ENCODE assay signal across 15 cellular contexts in genomic region chr9:110030632-110031031, GRCh38.
DNase-seq lines count a peak whose midpoint lies in the region; ATAC-seq, FAIRE-seq and TF ChIP-seq lines count a peak whose summit lies in the region.
"Had no signal": no experiment of that assay in that cellular context is flagged by ENCODE, and none has a peak within 500 bp of the region (broad histone marks: within the 10 kb centered on the region; RNA-seq: fewer than 3 reads in every experiment).

No MANE protein-coding gene starts in this region.

- H4K20me1 ChIP-seq in IMR-90 (ENCODE audit: insufficient read depth, low read length) = no peaks in the 10 kb centered on the region; the same call in 1 of the 2 replicates
- H4K20me1 ChIP-seq in keratinocyte (ENCODE audit: control insufficient read depth, extremely low read depth, insufficient read depth, low read length) = no peaks in the 10 kb centered on the region

- H3K9me3 ChIP-seq in IMR-90 (ENCODE audit: control insufficient read depth, insufficient read depth, low read length) = no peaks in the 10 kb centered on the region
- no peaks in the 10 kb centered on the region for H3K9me3 ChIP-seq in keratinocyte (ENCODE audit: control insufficient read depth, low read depth, low read length)
- H3K9me3 ChIP-seq: MG63 had no signal

- no CpG with 5 or more reads among the region's 3 CpGs for WGBS in IMR-90 (ENCODE audit: extremely low coverage in 2 of 2, insufficient read length in 1 of 2), 2 experiments

- DNase-seq in IMR-90 = peak; percentile 66
- peak; percentile 85 for DNase-seq in brain microvascular endothelial cell
- DNase-seq in keratinocyte (ENCODE audit: low read depth, low spot score) = peak; percentile 63
- no peak for DNase-seq in H4 (ENCODE audit: low spot score)
- DNase-seq in activated effector memory CD4-positive, alpha-beta T cell treated with Interleukin-2 at 50 U/mL for 16 hours = no peak
- DNase-seq in SHP77 treated with DMSO at 0.1 percent for 48 hours (lab: John Stamatoyannopoulos, UW) = no peak
- DNase-seq: activated CD4-positive, alpha-beta T cell treated with anti-CD3 and anti-CD28 coated beads, Interleukin-2, amount 10 ng/mL, durations not matched to agents 7 days and 5 days; MG63; NCI-H2107; T-cell had no signal

- peaks cover 20 to 61% of the 10 kb centered on the region in 2 experiments for H3K79me1 ChIP-seq in IMR-90 (ENCODE audit: low read depth in 1 of 2, low read length in 2 of 2)

- H3K23ac ChIP-seq in IMR-90 (ENCODE audit: low read depth, low read length) = peak overlapping the region; percentile 81

- intact Hi-C loops in IMR-90 (cut with micrococcal nuclease) = no loop called here

- H3K4ac ChIP-seq in IMR-90 (ENCODE audit: low read depth, low read length) = peak overlapping the region; percentile 99

- H3K36me3 ChIP-seq in ACC112 (ENCODE audit: insufficient read depth, low read length) (no peaks in the 10 kb centered on the region), IMR-90 (ENCODE audit: control insufficient read depth, insufficient read depth, low read length) (no peaks in the 10 kb centered on the region), brain microvascular endothelial cell (replicated peaks) (no peaks in the 10 kb centered on the region), keratinocyte (ENCODE audit: control insufficient read depth in 2 of 2, extremely low read depth in 1 of 2, insufficient read depth in 2 of 2, low read length in 2 of 2) (no peaks in the 10 kb centered on the region)
- H3K36me3 ChIP-seq: MG63 had no signal

- H3K4me2 ChIP-seq in IMR-90 (ENCODE audit: low read depth, low read length) = no peak overlapping the region
- H3K4me2 ChIP-seq in keratinocyte (ENCODE audit: control insufficient read depth, extremely low read depth, insufficient read depth, low read depth, low read length) = peak overlapping the region; percentile 17

- H2AFZ ChIP-seq in ACC112 (ENCODE audit: low read length, unreplicated experiment) = no peak overlapping the region
- no peak overlapping the region for H2AFZ ChIP-seq in IMR-90 (replicated peaks; ENCODE audit: low read length, poor library complexity)
- no peak overlapping the region for H2AFZ ChIP-seq in keratinocyte (ENCODE audit: control insufficient read depth, low read length)

- H3K56ac ChIP-seq in IMR-90 (ENCODE audit: extremely low read depth, insufficient read depth, low read length) = no peak overlapping the region; the same call in 1 of the 2 replicates

- H3K14ac ChIP-seq in IMR-90 (replicated peaks; ENCODE audit: low read depth, low read length) = peak overlapping the region; percentile 92

- H3K27ac ChIP-seq in ACC112 (ENCODE audit: low read depth, low read length) = peak overlapping the region; percentile 98
- peak overlapping the region; percentile 44 for H3K27ac ChIP-seq in IMR-90 (ENCODE audit: insufficient read depth, low read length)
- peak overlapping the region; percentile 91 for H3K27ac ChIP-seq in brain microvascular endothelial cell
- peak overlapping the region; percentile 66 for H3K27ac ChIP-seq in keratinocyte (ENCODE audit: control insufficient read depth, insufficient read depth, low read length)

- peak overlapping the region; percentile 100 for H2BK120ac ChIP-seq in IMR-90 (ENCODE audit: low read depth, low read length)

- no peak for TF ChIP-seq CTCF in IMR-90 (conservative IDR thresholded peaks at IDR 0.05; ENCODE audit: low read depth, low read length)
- no peak for TF ChIP-seq CTCF in brain microvascular endothelial cell (IDR thresholded peaks at IDR 0.05; ENCODE audit: low read depth, low read length, missing control alignments)
- no peak for TF ChIP-seq CTCF in keratinocyte (optimal IDR thresholded peaks at IDR 0.05 in 1 of 3, IDR thresholded peaks at IDR 0.05 in 1 of 3, conservative IDR thresholded peaks at IDR 0.05 in 1 of 3; ENCODE audit: extremely low read depth in 1 of 3, insufficient read depth in 2 of 3, low read length in 3 of 3)

- peak overlapping the region; percentile 93 for H2BK15ac ChIP-seq in IMR-90 (ENCODE audit: low read depth, low read length)

- CTCF ChIA-PET in IMR-90 (lab: Yijun Ruan, JAX) = no interaction called here

- no peak overlapping the region for H2AK9ac ChIP-seq in IMR-90 (replicated peaks; ENCODE audit: low read depth, low read length, poor library complexity)

- H4K91ac ChIP-seq in IMR-90 (ENCODE audit: insufficient read depth, low read depth, low read length) = peak overlapping the region; percentile 55

- H3K4me1 ChIP-seq in ACC112 (ENCODE audit: control insufficient read depth, insufficient read depth, low read length, unreplicated experiment) (peaks cover 68% of the 10 kb centered on the region), IMR-90 (ENCODE audit: control insufficient read depth, insufficient read depth, low read length) (peaks cover 20% of the 10 kb centered on the region), keratinocyte (ENCODE audit: control insufficient read depth, extremely low read depth, insufficient read depth, low read length) (peaks cover 48% of the 10 kb centered on the region)

- peak overlapping the region; percentile 67; the same call in 1 of the 2 replicates for H4K5ac ChIP-seq in IMR-90 (ENCODE audit: low read depth, low read length)

- H3K79me2 ChIP-seq in ACC112 (ENCODE audit: control insufficient read depth, insufficient read depth, low read length, unreplicated experiment) (peaks cover 6% of the 10 kb centered on the region), keratinocyte (ENCODE audit: control insufficient read depth, insufficient read depth, low read length) (no peaks in the 10 kb centered on the region)

- H3K27me3 ChIP-seq in ACC112 (ENCODE audit: insufficient read depth, low read length) (no peaks in the 10 kb centered on the region), IMR-90 (ENCODE audit: control insufficient read depth, insufficient read depth, low read length) (no peaks in the 10 kb centered on the region), brain microvascular endothelial cell (replicated peaks) (no peaks in the 10 kb centered on the region), keratinocyte (ENCODE audit: control insufficient read depth, extremely low read depth, insufficient read depth, low read length) (no peaks in the 10 kb centered on the region)
- H3K27me3 ChIP-seq: MG63 had no signal

- FAIRE-seq in keratinocyte (lab: Jason Lieb, UNC) = peak; percentile 76
- FAIRE-seq: endometrium, GM12892, urothelium cell line had no signal

- peak overlapping the region; percentile 98 for H2BK5ac ChIP-seq in IMR-90 (ENCODE audit: low read depth, low read length, poor library complexity, severe bottlenecking)

- in situ Hi-C loops in IMR-90 (cut with MboI; ENCODE audit: low sequenced_read_pairs) (no loop called here), brain microvascular endothelial cell (cut with HindIII; ENCODE audit: low pct_ligation_motif_present, low sequenced_read_pairs) (no loop called here)

- peak overlapping the region; percentile 85 for H2BK20ac ChIP-seq in IMR-90 (ENCODE audit: low read depth, low read length)

- dilution Hi-C loops in IMR-90 (cut with HindIII; ENCODE audit: low sequenced_read_pairs, unreplicated experiment) = no loop called here
- dilution Hi-C loops in keratinocyte (cut with MboI; ENCODE audit: extremely low pct_ligation_motif_present, low sequenced_read_pairs) = no loop called here

- TF ChIP-seq POLR2A in IMR-90 (IDR thresholded peaks at IDR 0.05; ENCODE audit: low read depth, low read length) = no peak

- TF ChIP-seq RAD21 in IMR-90 (IDR thresholded peaks at IDR 0.05; ENCODE audit: low read length) = no peak

- no TSS peak for BruUV-seq in IMR-90 (replicated peaks; lab: Mats Ljungman, UMichigan)

- peak overlapping the region; percentile 81; the same call in 1 of the 2 replicates for H3K18ac ChIP-seq in IMR-90 (ENCODE audit: low read depth, low read length)

- ATAC-seq in IMR-90 (ENCODE audit: low read depth) = 0 out of 2 replicates have a peak, but pooled peaks have one; percentile 7
- no peak for ATAC-seq in GM21717 (IDR thresholded peaks at IDR 0.05; ENCODE audit: unreplicated experiment)

- POLR2A ChIA-PET in IMR-90 (lab: Charles Lee; ENCODE audit: unreplicated experiment) = no interaction called here

- peaks cover 19% of the 10 kb centered on the region for H3K9me1 ChIP-seq in IMR-90 (ENCODE audit: insufficient read depth, low read length)
- H3K9me1 ChIP-seq in keratinocyte (ENCODE audit: control insufficient read depth, extremely low read depth, insufficient read depth, low read length) = no peaks in the 10 kb centered on the region

- H4K8ac ChIP-seq in IMR-90 (ENCODE audit: low read depth in 2 of 2, low read length in 2 of 2) = peak overlapping the region; percentile 27 to 99; a peak in 3 of 4 replicates

- peak overlapping the region; percentile 94 for H2AK5ac ChIP-seq in IMR-90 (ENCODE audit: low read depth, low read length)

- peak overlapping the region; percentile 46; the same call in 1 of the 2 replicates for H3K4me3 ChIP-seq in ACC112 (ENCODE audit: low read depth, low read length)
- H3K4me3 ChIP-seq in IMR-90 (ENCODE audit: insufficient read depth, low read depth, low read length) = no peak overlapping the region
- H3K4me3 ChIP-seq in brain microvascular endothelial cell (ENCODE audit: low read depth, low read length) = no peak overlapping the region
- H3K4me3 ChIP-seq in keratinocyte (ENCODE audit: control insufficient read depth in 2 of 3, extremely low read depth in 1 of 3, insufficient read depth in 2 of 3, low read depth in 1 of 3, low read length in 3 of 3) = no peak overlapping the region
- H3K4me3 ChIP-seq: MG63 had no signal

- H3K9ac ChIP-seq in IMR-90 (ENCODE audit: low read depth, low read length) (no peak overlapping the region), keratinocyte (ENCODE audit: control insufficient read depth, extremely low read depth, insufficient read depth, low read length) (no peak overlapping the region)

TF ChIP-seq in IMR-90, 13 proteins besides CTCF, POLR2A, EP300 and RAD21:
- TF ChIP-seq ELK1 (IDR thresholded peaks at IDR 0.05; ENCODE audit: borderline replicate concordance, low read depth, low read length) (no peak), CEBPB (IDR thresholded peaks at IDR 0.05; ENCODE audit: low read depth, low read length) (peak; percentile 30; the same call in 1 of the 2 replicates)

Comparison
In these comparisons a context has a peak if more than half of its experiments do, and no peak if none do; other contexts are left out.
1. H3K27ac ChIP-seq: peak in every context shown above with its lines; median percentile 98 in ACC112; 91 in brain microvascular endothelial cell; 66 in keratinocyte; 44 in IMR-90.
2. DNase-seq: peak in IMR-90 (single experiment), brain microvascular endothelial cell (single experiment) and keratinocyte (single experiment); none in H4 (single experiment), activated effector memory CD4-positive, alpha-beta T cell treated with Interleukin-2 at 50 U/mL for 16 hours (single experiment) and SHP77 treated with DMSO at 0.1 percent for 48 hours (single experiment).